10 cellular contexts compared by ENCODE assay signal in the genomic region with DNA sequence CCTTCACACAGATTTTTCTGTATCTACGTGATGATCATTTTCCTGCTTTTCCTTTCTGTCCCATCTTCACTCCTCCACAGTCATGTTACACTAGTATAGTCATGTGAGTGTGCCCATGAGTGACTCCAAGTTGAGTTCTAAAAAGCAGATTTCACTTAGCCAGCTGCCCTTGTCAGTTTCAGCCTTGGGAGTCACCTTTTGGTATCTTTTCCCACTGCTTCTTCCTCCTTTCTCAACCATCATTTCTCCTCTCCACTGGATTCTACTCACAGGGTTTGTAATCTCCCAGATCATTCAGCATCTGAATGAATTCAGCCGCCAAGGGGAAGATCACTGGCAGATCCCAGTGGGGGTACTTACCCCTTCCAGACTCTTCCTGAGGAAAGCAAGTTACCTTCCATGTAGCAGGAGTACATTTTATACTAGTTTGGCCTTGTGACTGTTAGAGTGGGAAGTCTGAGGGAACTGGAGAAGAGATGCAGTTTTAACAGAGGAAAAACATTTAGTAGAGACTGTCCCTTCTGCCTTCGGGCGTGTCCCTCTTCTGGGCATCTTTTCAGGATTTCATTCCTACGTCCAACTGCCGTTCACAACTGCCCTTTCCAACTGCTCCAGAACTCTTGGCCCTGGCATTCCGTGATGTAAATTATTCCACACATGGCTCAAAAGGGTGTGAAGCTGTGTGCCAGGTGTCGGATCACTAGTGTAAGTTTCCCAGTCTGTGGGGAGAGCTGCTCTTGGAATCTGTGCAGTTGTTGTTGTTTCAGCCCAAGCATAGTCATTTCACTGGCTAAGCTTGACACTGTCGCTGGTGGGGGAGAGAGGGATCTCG. TPM values are rescaled to one million over a fixed set of nuclear protein-coding genes. Genes with fewer than 3 reads are reported as not detected.
DNase-seq lines count a peak whose midpoint lies in the region; ATAC-seq and TF ChIP-seq lines count a peak whose summit lies in the region.
"Had no signal": no experiment of that assay in that cellular context is flagged by ENCODE, and none has a peak within 500 bp of the region (broad histone marks: within the 10 kb centered on the region; RNA-seq: fewer than 3 reads in every experiment).

No MANE protein-coding gene starts in this region.

- no peaks in the 10 kb centered on the region for H3K27me3 ChIP-seq in osteoblast (ENCODE audit: insufficient read depth, low read length)

- CTCF ChIA-PET in RWPE1 (lab: Yijun Ruan, JAX) = interaction anchor here (0.6 kb wide), 1 partner anchor 592 kb away, joined by 4 read pairs; no protein-coding TSS in a partner anchor

- H3K4me2 ChIP-seq in osteoblast (ENCODE audit: insufficient read depth, low read length) = peak overlapping the region; percentile 71

- H3K27ac ChIP-seq in RWPE1 (peak overlapping the region; percentile 25), osteoblast (ENCODE audit: low read depth, low read length) (peak overlapping the region; percentile 33)

- peak overlapping the region; percentile 83 for H2AFZ ChIP-seq in osteoblast (ENCODE audit: low read length)

- POLR2A ChIA-PET in RWPE1 (lab: Yijun Ruan, JAX; ENCODE audit: low non-redundant PET) = no interaction called here

- intact Hi-C loops in left cardiac atrium (cut with DNase I) = loop anchor here in 1 of 2 donors (5.0 kb wide), 1 partner anchor 33 kb away; no protein-coding TSS in a partner anchor

- H3K9me3 ChIP-seq in osteoblast (ENCODE audit: low read depth, low read length) = no peaks in the 10 kb centered on the region
- H3K9me3 ChIP-seq: Caco-2 had no signal

- peaks cover 11% of the 10 kb centered on the region for H3K4me1 ChIP-seq in osteoblast (ENCODE audit: insufficient read depth, low read length)
- H3K4me1 ChIP-seq: Caco-2 had no signal

- H3K4me3 ChIP-seq in osteoblast (ENCODE audit: insufficient read depth, low read length) = peak overlapping the region; percentile 33

- peak; percentile 69 to 76 for ATAC-seq in left cardiac atrium
- ATAC-seq in activated CD4-positive, CD25-positive, alpha-beta regulatory T cell treated with anti-CD3 and anti-CD28 coated beads, Interleukin-2, amount 50 U/mL, for 24 hours = no peak

- TF ChIP-seq CTCF in RWPE1 (conservative IDR thresholded peaks at IDR 0.05; ENCODE audit: low read depth) = no peak
- no peak for TF ChIP-seq CTCF in osteoblast (IDR thresholded peaks at IDR 0.05; ENCODE audit: extremely low read depth, low read depth, low read length)

- DNase-seq in Ammon's horn (ENCODE audit: low spot score) = peak; percentile 15
- no peak for DNase-seq in RWPE1 (ENCODE audit: low spot score)
- DNase-seq in left cardiac atrium = peak; percentile 35
- DNase-seq in osteoblast (ENCODE audit: insufficient read length, low spot score, missing footprints) = no peak
- DNase-seq in activated effector memory CD4-positive, alpha-beta T cell treated with anti-CD3 and anti-CD28 coated beads, Interleukin-2, amount 50 U/mL, for 16 hours = no peak
- DNase-seq in NK-92 treated with Interleukin-12 subunit alpha and Interleukin-12 subunit beta, amount 100 ng/mL, for 24 hours (lab: John Stamatoyannopoulos, UW) = no peak
- no peak for DNase-seq in GF-D8 (lab: John Stamatoyannopoulos, UW)
- DNase-seq: foreskin melanocyte had no signal

- H3K36me3 ChIP-seq in osteoblast (ENCODE audit: insufficient read depth, low read length) = peaks cover 15% of the 10 kb centered on the region

- no peaks in the 10 kb centered on the region for H3K79me2 ChIP-seq in osteoblast (ENCODE audit: insufficient read depth, low read length)

- H4K20me1 ChIP-seq in osteoblast (ENCODE audit: insufficient read depth, low read length) = no peaks in the 10 kb centered on the region

RNA-seq across cellular contexts. Expression of gene BICRAL, which starts 38.9 kb away (rescaled TPM):
- total RNA-seq in left cardiac atrium (10 to 100 TPM; 10.0 to 10.7 TPM), osteoblast (9.4 TPM in 2 replicates)

RNA-seq across cellular contexts. Expression of gene RPL7L1, which starts 58.7 kb away (rescaled TPM):
- 10 to 100 TPM; 50.8 to 60.8 TPM for total RNA-seq in left cardiac atrium
- total RNA-seq in osteoblast = 112 and 128 TPM in 2 replicates

Comparison
In these comparisons a context has a peak if more than half of its experiments do, and no peak if none do; other contexts are left out.
1. DNase-seq: peak in Ammon's horn (single experiment) and left cardiac atrium (single experiment); none in RWPE1 (single experiment), osteoblast (single experiment), activated effector memory CD4-positive, alpha-beta T cell treated with anti-CD3 and anti-CD28 coated beads, Interleukin-2, amount 50 U/mL, for 16 hours (single experiment), NK-92 treated with Interleukin-12 subunit alpha and Interleukin-12 subunit beta, amount 100 ng/mL, for 24 hours (single experiment) and GF-D8 (single experiment).
2. ATAC-seq: peak in left cardiac atrium (2 of 2); none in activated CD4-positive, CD25-positive, alpha-beta regulatory T cell treated with anti-CD3 and anti-CD28 coated beads, Interleukin-2, amount 50 U/mL, for 24 hours (0 of 2).